In the genomic region with DNA sequence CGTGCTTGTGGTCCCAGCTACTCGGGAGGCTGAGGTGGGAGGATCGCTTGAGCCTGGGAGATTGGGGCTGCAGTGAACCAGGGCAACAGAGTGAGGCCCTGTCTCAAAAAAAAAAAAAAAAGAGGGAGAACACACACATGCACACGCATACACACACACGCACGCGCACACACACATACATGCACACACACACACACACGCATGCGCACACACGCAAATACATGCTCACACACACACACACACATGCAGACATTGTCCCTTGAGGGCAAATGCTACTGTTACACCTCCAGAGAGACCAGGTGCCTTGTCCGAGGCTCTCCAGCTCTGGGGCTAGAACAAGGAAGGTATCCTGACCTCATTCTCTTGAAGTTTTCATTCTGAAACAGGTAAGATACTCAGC, we compare ENCODE assay signal across 25 cellular contexts.
"Had no signal": no experiment of that assay in that cellular context is flagged by ENCODE, and none has a peak within 500 bp of the region (broad histone marks: within the 10 kb centered on the region; RNA-seq: fewer than 3 reads in every experiment).

No MANE protein-coding gene starts in this region.

- FAIRE-seq: keratinocyte had no signal

- H3K9me3 ChIP-seq: mucosa of descending colon, ovary, right atrium auricular region, right lobe of liver, tibial nerve, upper lobe of left lung, vagina had no signal

- H3K4me1 ChIP-seq: right lobe of liver had no signal

- DNase-seq: hippocampal formation; kidney glomerular epithelial cell; left cardiac atrium; midbrain; naive thymus-derived CD4-positive, alpha-beta T cell; ovary; right lobe of liver; stimulated activated CD4-positive, alpha-beta T cell treated with anti-CD3 and anti-CD28 coated beads, Interleukin-1b, Interleukin-23, amount 100 ng/mL, for 48 hours; stimulated activated CD4-positive, alpha-beta T cell treated with anti-CD3 and anti-CD28 coated beads, Interleukin-2, amount 100 ng/mL, for 48 hours; stimulated activated CD4-positive, alpha-beta T cell treated with anti-CD3 and anti-CD28 coated beads, Interleukin-4, amount 100 ng/mL, for 4 hours; stimulated activated CD8-positive, alpha-beta memory T cell treated with anti-CD3 and anti-CD28 coated beads, Interleukin-4, amount 100 ng/mL, for 48 hours; stimulated activated naive CD4-positive, alpha-beta T cell treated with Interleukin-2 at 50 U/mL for 16 hours; stimulated activated naive CD8-positive, alpha-beta T cell treated with anti-CD3 and anti-CD28 coated beads, Interleukin-15, amount 100 ng/mL, for 72 hours; substantia nigra; upper lobe of left lung had no signal

- H3K4me3 ChIP-seq: lung, mucosa of descending colon, ovary, right atrium auricular region, right lobe of liver, smooth muscle cell, tibial nerve, upper lobe of left lung, vagina had no signal

- H3K36me3 ChIP-seq: ovary, right atrium auricular region, right lobe of liver, tibial nerve, upper lobe of left lung, vagina had no signal

- H3K4me2 ChIP-seq: smooth muscle cell had no signal

- H3K27ac ChIP-seq: ovary, right atrium auricular region, right lobe of liver, tibial nerve, upper lobe of left lung, vagina had no signal

- H3K27me3 ChIP-seq: ovary, right atrium auricular region, right lobe of liver, tibial nerve, upper lobe of left lung, vagina had no signal

- ATAC-seq: left cardiac atrium; left lobe of liver; mucosa of descending colon; naive thymus-derived CD4-positive, alpha-beta T cell; natural killer cell treated with Interleukin-12 subunit alpha and Interleukin-12 subunit beta and Interleukin-15 and Interleukin-18, amount 100 ng/mL, for 72 hours; right lobe of liver; stimulated activated memory B cell treated with anti-CD40 and anti-IgM and Interleukin-4, amounts not matched to agents 10 μg/mL and 1 μg/mL and 100 μg/mL, for 72 hours; stimulated activated naive CD8-positive, alpha-beta T cell treated with anti-CD3 and anti-CD28 coated beads, Interleukin-15, amount 100 ng/mL, for 72 hours had no signal
